Comparison of ENCODE assay signal across 37 cellular contexts in the genomic region with DNA sequence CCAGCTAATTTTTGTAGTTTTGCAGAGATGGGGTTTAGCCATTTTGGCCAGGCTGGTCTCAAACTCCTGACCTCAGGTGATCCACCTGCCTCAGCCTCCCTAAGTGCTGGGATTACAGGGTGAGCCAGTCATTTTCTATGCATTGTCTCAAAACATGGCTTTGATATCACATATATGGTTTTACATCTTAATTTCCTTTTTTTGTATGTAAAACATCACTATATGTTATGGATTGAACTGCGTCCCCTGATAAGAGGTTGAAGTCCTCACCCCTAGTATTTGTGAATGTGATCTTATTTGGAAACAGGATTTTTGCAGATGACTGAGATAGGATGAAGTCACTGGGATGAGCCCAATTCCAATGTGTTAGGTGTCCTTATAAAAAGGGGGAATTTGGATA.
"Had no signal": no experiment of that assay in that cellular context is flagged by ENCODE, and none has a peak within 500 bp of the region (broad histone marks: within the 10 kb centered on the region; RNA-seq: fewer than 3 reads in every experiment).

No MANE protein-coding gene starts in this region.

- H3K27ac Mint-ChIP-seq: activated naive CD4-positive, alpha-beta T cell treated with anti-CD3 and anti-CD28 coated beads for 36 hours; activated naive CD4-positive, alpha-beta T cell treated with anti-CD3 and anti-CD28 coated beads, Interleukin-2, amount 10 ng/mL, durations not matched to agents 7 days and 5 days; activated naive CD4-positive, alpha-beta T cell treated with anti-CD3 and anti-CD28 coated beads, Interleukin-2, amount 50 U/mL, for 24 hours; activated naive CD4-positive, alpha-beta T cell treated with anti-CD3 and anti-CD28 coated beads, Interleukin-2, amount 50 U/mL, for 72 hours; activated naive CD8-positive, alpha-beta T cell; activated naive CD8-positive, alpha-beta T cell treated with anti-CD3 and anti-CD28 coated beads for 36 hours; activated naive CD8-positive, alpha-beta T cell treated with anti-CD3 and anti-CD28 coated beads, Interleukin-2, amount 10 ng/mL, durations not matched to agents 7 days and 5 days; activated naive CD8-positive, alpha-beta T cell treated with anti-CD3 and anti-CD28 coated beads, Interleukin-2, amount 50 U/mL, for 24 hours; activated T-cell treated with anti-CD3 and anti-CD28 coated beads, Interleukin-2, amount 50 U/mL, for 24 hours; activated T-cell treated with anti-CD3 and anti-CD28 coated beads, Interleukin-2, amount 50 U/mL, for 72 hours; activated T-helper 1 cell treated with anti-CD3 and anti-CD28 coated beads, Interleukin-12 subunit alpha, Interleukin-12 subunit beta, Interleukin-2, Interleukin-4 antibody, amounts not matched to agents 30 ng/mL and 10 ng/mL and 1 ng/mL, durations not matched to agents 14 hours and 24 hours and 36 hours; activated T-helper 17 cell treated with anti-CD3 and anti-CD28 coated beads, Interleukin-2, amount 50 U/mL, for 72 hours; activated T-helper 2 cell treated with anti-CD3 and anti-CD28 coated beads, Interferon-gamma antibody, Interleukin-2, Interleukin-4, amounts not matched to agents 10 μg/mL and 5 μg/mL and 100 μg/mL, durations not matched to agents 14 hours and 24 hours and 36 hours; brain had no signal

- DNase-seq: activated effector memory CD4-positive, alpha-beta T cell treated with anti-CD3 and anti-CD28 coated beads, Interleukin-2, amount 50 U/mL, for 16 hours; activated effector memory CD4-positive, alpha-beta T cell treated with Interleukin-2 at 50 U/mL for 16 hours; activated gamma-delta T cell; activated gamma-delta T cell treated with Interleukin-2 at 50 U/mL for 16 hours; activated naive CD4-positive, alpha-beta T cell; activated naive CD4-positive, alpha-beta T cell treated with anti-CD3 and anti-CD28 coated beads for 36 hours; activated naive CD4-positive, alpha-beta T cell treated with anti-CD3 and anti-CD28 coated beads, Interleukin-2, amount 10 ng/mL, durations not matched to agents 7 days and 5 days; activated naive CD4-positive, alpha-beta T cell treated with anti-CD3 and anti-CD28 coated beads, Interleukin-2, amount 50 U/mL, for 16 hours; activated naive CD4-positive, alpha-beta T cell treated with Interleukin-2 at 50 U/mL for 16 hours; activated naive CD8-positive, alpha-beta T cell treated with anti-CD3 and anti-CD28 coated beads for 36 hours; activated naive CD8-positive, alpha-beta T cell treated with anti-CD3 and anti-CD28 coated beads, Interleukin-2, amount 10 ng/mL, durations not matched to agents 7 days and 5 days; activated naive CD8-positive, alpha-beta T cell treated with anti-CD3 and anti-CD28 coated beads, Interleukin-2, amount 50 U/mL, for 24 hours; activated T-cell treated with anti-CD3 and anti-CD28 coated beads, Interleukin-2, amount 50 U/mL, for 24 hours; activated T-cell treated with anti-CD3 and anti-CD28 coated beads, Interleukin-2, amount 50 U/mL, for 4 hours; activated T-cell treated with anti-CD3 and anti-CD28 coated beads, Interleukin-2, amount 50 U/mL, for 48 hours; activated T-cell treated with anti-CD3 and anti-CD28 coated beads, Interleukin-2, amount 50 U/mL, for 72 hours; adrenal gland; amniotic stem cell; amygdala; anterior cingulate cortex; aorta; body of pancreas; brain microvascular endothelial cell; caudate nucleus; central memory CD4-positive, alpha-beta T cell; cerebellar nuclear complex had no signal

- H3K27ac ChIP-seq: adrenal gland, ascending aorta, body of pancreas, brain microvascular endothelial cell, breast epithelium, cardiac muscle cell had no signal

- H3K27me3 ChIP-seq: adrenal gland, ascending aorta, body of pancreas, brain microvascular endothelial cell, breast epithelium, cardiac muscle cell had no signal

- H3K4me3 ChIP-seq: adrenal gland, ascending aorta, body of pancreas, breast epithelium, cardiac muscle cell had no signal

- H3K36me3 ChIP-seq: adrenal gland, ascending aorta, brain microvascular endothelial cell, breast epithelium, cardiac muscle cell had no signal

- ATAC-seq: activated naive CD4-positive, alpha-beta T cell treated with anti-CD3 and anti-CD28 coated beads, Interleukin-2, amount 50 U/mL, for 72 hours; activated naive CD8-positive, alpha-beta T cell treated with anti-CD3 and anti-CD28 coated beads, Interleukin-2, amount 50 U/mL, for 24 hours; activated T-cell treated with anti-CD3 and anti-CD28 coated beads, Interleukin-2, amount 50 U/mL, for 4 hours; activated T-cell treated with anti-CD3 and anti-CD28 coated beads, Interleukin-2, amount 50 U/mL, for 72 hours; activated T-helper 17 cell treated with anti-CD3 and anti-CD28 coated beads, Interleukin-2, amount 50 U/mL, for 72 hours; body of pancreas had no signal

- H3K4me3 Mint-ChIP-seq: activated naive CD4-positive, alpha-beta T cell treated with anti-CD3 and anti-CD28 coated beads for 36 hours; activated naive CD4-positive, alpha-beta T cell treated with anti-CD3 and anti-CD28 coated beads, Interleukin-2, amount 10 ng/mL, durations not matched to agents 7 days and 5 days; activated naive CD4-positive, alpha-beta T cell treated with anti-CD3 and anti-CD28 coated beads, Interleukin-2, amount 50 U/mL, for 24 hours; activated naive CD8-positive, alpha-beta T cell; activated naive CD8-positive, alpha-beta T cell treated with anti-CD3 and anti-CD28 coated beads for 36 hours; activated naive CD8-positive, alpha-beta T cell treated with anti-CD3 and anti-CD28 coated beads, Interleukin-2, amount 10 ng/mL, durations not matched to agents 7 days and 5 days; activated naive CD8-positive, alpha-beta T cell treated with anti-CD3 and anti-CD28 coated beads, Interleukin-2, amount 50 U/mL, for 24 hours; activated T-cell treated with anti-CD3 and anti-CD28 coated beads, Interleukin-2, amount 50 U/mL, for 24 hours; activated T-cell treated with anti-CD3 and anti-CD28 coated beads, Interleukin-2, amount 50 U/mL, for 4 hours; activated T-cell treated with anti-CD3 and anti-CD28 coated beads, Interleukin-2, amount 50 U/mL, for 72 hours; activated T-helper 1 cell treated with anti-CD3 and anti-CD28 coated beads, Interleukin-12 subunit alpha, Interleukin-12 subunit beta, Interleukin-2, Interleukin-4 antibody, amounts not matched to agents 30 ng/mL and 10 ng/mL and 1 ng/mL, durations not matched to agents 14 hours and 24 hours and 36 hours; activated T-helper 17 cell treated with anti-CD3 and anti-CD28 coated beads, Interleukin-2, amount 50 U/mL, for 72 hours; brain; central memory CD8-positive, alpha-beta T cell had no signal

- H3K36me3 Mint-ChIP-seq: activated naive CD4-positive, alpha-beta T cell treated with anti-CD3 and anti-CD28 coated beads, Interleukin-2, amount 10 ng/mL, durations not matched to agents 7 days and 5 days; activated naive CD4-positive, alpha-beta T cell treated with anti-CD3 and anti-CD28 coated beads, Interleukin-2, amount 50 U/mL, for 24 hours; activated naive CD4-positive, alpha-beta T cell treated with anti-CD3 and anti-CD28 coated beads, Interleukin-2, amount 50 U/mL, for 72 hours; activated naive CD8-positive, alpha-beta T cell; activated naive CD8-positive, alpha-beta T cell treated with anti-CD3 and anti-CD28 coated beads for 36 hours; activated naive CD8-positive, alpha-beta T cell treated with anti-CD3 and anti-CD28 coated beads, Interleukin-2, amount 10 ng/mL, durations not matched to agents 7 days and 5 days; brain had no signal

- H3K4me1 Mint-ChIP-seq: activated naive CD4-positive, alpha-beta T cell treated with anti-CD3 and anti-CD28 coated beads, Interleukin-2, amount 10 ng/mL, durations not matched to agents 7 days and 5 days; activated naive CD4-positive, alpha-beta T cell treated with anti-CD3 and anti-CD28 coated beads, Interleukin-2, amount 50 U/mL, for 24 hours; activated naive CD8-positive, alpha-beta T cell treated with anti-CD3 and anti-CD28 coated beads for 36 hours; activated naive CD8-positive, alpha-beta T cell treated with anti-CD3 and anti-CD28 coated beads, Interleukin-2, amount 10 ng/mL, durations not matched to agents 7 days and 5 days; activated naive CD8-positive, alpha-beta T cell treated with anti-CD3 and anti-CD28 coated beads, Interleukin-2, amount 50 U/mL, for 24 hours; activated T-helper 17 cell treated with anti-CD3 and anti-CD28 coated beads, Interleukin-2, amount 50 U/mL, for 72 hours; central memory CD8-positive, alpha-beta T cell had no signal

- H3K27me3 Mint-ChIP-seq: activated naive CD8-positive, alpha-beta T cell treated with anti-CD3 and anti-CD28 coated beads, Interleukin-2, amount 10 ng/mL, durations not matched to agents 7 days and 5 days; central memory CD8-positive, alpha-beta T cell had no signal

- H3K9me3 Mint-ChIP-seq: activated naive CD4-positive, alpha-beta T cell treated with anti-CD3 and anti-CD28 coated beads, Interleukin-2, amount 10 ng/mL, durations not matched to agents 7 days and 5 days; activated T-cell treated with anti-CD3 and anti-CD28 coated beads, Interleukin-2, amount 50 U/mL, for 24 hours; activated T-helper 1 cell treated with anti-CD3 and anti-CD28 coated beads, Interleukin-12 subunit alpha, Interleukin-12 subunit beta, Interleukin-2, Interleukin-4 antibody, amounts not matched to agents 30 ng/mL and 10 ng/mL and 1 ng/mL, durations not matched to agents 14 hours and 24 hours and 36 hours; activated T-helper 17 cell treated with anti-CD3 and anti-CD28 coated beads, Interleukin-2, amount 50 U/mL, for 72 hours; activated T-helper 2 cell treated with anti-CD3 and anti-CD28 coated beads, Interferon-gamma antibody, Interleukin-2, Interleukin-4, amounts not matched to agents 10 μg/mL and 5 μg/mL and 100 μg/mL, durations not matched to agents 14 hours and 24 hours and 36 hours had no signal

- H3K4me1 ChIP-seq: adrenal gland, ascending aorta, body of pancreas, breast epithelium had no signal
